In the genomic region with DNA sequence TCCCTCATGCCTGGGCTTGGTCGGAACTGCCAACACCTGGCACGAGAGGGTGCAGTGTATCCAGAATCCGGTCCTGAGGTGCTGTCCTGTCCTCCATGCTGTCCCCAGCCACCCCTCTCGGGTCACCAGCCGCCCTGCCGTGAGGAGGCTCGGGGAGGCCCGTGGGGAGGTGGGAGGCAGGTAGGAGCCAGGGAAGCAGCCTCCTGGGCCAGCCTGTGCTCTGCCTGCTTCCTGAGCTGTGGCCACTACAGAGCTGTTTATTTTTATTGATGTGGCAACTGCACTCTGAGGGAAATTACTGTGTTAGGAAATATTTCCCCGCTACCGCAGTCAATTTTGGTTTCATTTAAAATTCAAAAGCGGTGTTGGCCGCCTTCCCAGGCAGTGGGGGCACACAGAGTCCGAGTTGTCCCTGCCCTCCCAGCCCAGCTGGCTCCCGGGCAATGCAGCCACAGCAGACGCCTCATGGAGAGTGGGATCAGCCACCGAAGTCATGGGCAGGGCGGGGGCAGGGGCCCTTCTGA, we compare ENCODE assay signal across 8 cellular contexts. TPM values are rescaled to one million over a fixed set of nuclear protein-coding genes. Genes with fewer than 3 reads are reported as not detected.
DNase-seq lines count a peak whose midpoint lies in the region; ATAC-seq, FAIRE-seq and TF ChIP-seq lines count a peak whose summit lies in the region.

No MANE protein-coding gene starts in this region.

- ATAC-seq in IMR-90 (ENCODE audit: low read depth) (peak; percentile 91), HepG2 (peak; percentile 18), GM21528 (IDR thresholded peaks at IDR 0.05; ENCODE audit: low FRiP score, unreplicated experiment) (no peak), HG03565 (IDR thresholded peaks at IDR 0.05; ENCODE audit: unreplicated experiment) (no peak), GM18502 (IDR thresholded peaks at IDR 0.05; ENCODE audit: poor library complexity, unreplicated experiment) (no peak)

- H2BK15ac ChIP-seq in IMR-90 (ENCODE audit: low read depth, low read length): no peak overlapping the region

- H3K4me1 ChIP-seq in IMR-90 (ENCODE audit: control insufficient read depth, insufficient read depth, low read length): peaks cover 7% of the 10 kb centered on the region
- H3K4me1 ChIP-seq in HepG2 (ENCODE audit: insufficient read depth, low read length): no peaks in the 10 kb centered on the region

- no peak overlapping the region for H2BK20ac ChIP-seq in IMR-90 (ENCODE audit: low read depth, low read length)

- H3K36me3 ChIP-seq in IMR-90 (ENCODE audit: control insufficient read depth, insufficient read depth, low read length) (no peaks in the 10 kb centered on the region; the same call in 1 of the 2 replicates), HepG2 (replicated peaks in 1 of 2; ENCODE audit: control insufficient read depth in 1 of 2, insufficient read depth in 2 of 2, low read length in 2 of 2) (peaks cover 0 to 2% of the 10 kb centered on the region in 2 experiments; a peak in 1 of 5 replicates)

- TF ChIP-seq EP300 in HepG2 (IDR thresholded peaks at IDR 0.05; ENCODE audit: low read depth in 2 of 2, low read length in 2 of 2) (no peak), HepG2 (CRISPR knock-in tag; IDR thresholded peaks at IDR 0.05; ENCODE audit: borderline replicate concordance) (no peak)

- H3K27ac ChIP-seq in IMR-90 (ENCODE audit: insufficient read depth, low read length): no peak overlapping the region
- H3K27ac ChIP-seq in HepG2 (ENCODE audit: extremely low read length, insufficient read depth, low read length): no peak overlapping the region

- CTCF ChIA-PET in IMR-90 (lab: Yijun Ruan, JAX): interaction anchor here (1.4 kb wide), 1 partner anchor 9 kb away, joined by 5 read pairs; no protein-coding TSS in a partner anchor
- CTCF ChIA-PET in HepG2 (lab: Yijun Ruan, JAX; ENCODE audit: low intra/inter-chr PET ratio, low total read pairs): no interaction called here

- DNase-seq in AG09319 (ENCODE audit: extremely low read depth, low read depth) (peak; percentile 60), IMR-90 (peak; percentile 77), amniotic stem cell (lab: John Stamatoyannopoulos, UW) (peak; percentile 51), HepG2 (ENCODE audit: low spot score) (no peak), NK-92 (lab: John Stamatoyannopoulos, UW; ENCODE audit: unreplicated experiment) (no peak)

- no peak overlapping the region for H3K23ac ChIP-seq in IMR-90 (ENCODE audit: low read depth, low read length)

- H3K79me2 ChIP-seq in HepG2 (ENCODE audit: insufficient read depth, low read length): no peaks in the 10 kb centered on the region

- peaks cover 11% of the 10 kb centered on the region; the same call in 1 of the 2 replicates for H4K20me1 ChIP-seq in IMR-90 (ENCODE audit: insufficient read depth, low read length)
- H4K20me1 ChIP-seq in HepG2 (ENCODE audit: insufficient read depth, low read length): 0 out of 2 replicates have a peak, but pooled peaks cover 3% of the 10 kb centered on the region

- peaks cover 10% of the 10 kb centered on the region; the same call in 1 of the 2 replicates for H3K9me1 ChIP-seq in IMR-90 (ENCODE audit: insufficient read depth, low read length)

- intact Hi-C loops in IMR-90 (cut with micrococcal nuclease) (no loop called here), HepG2 (cut with micrococcal nuclease; ENCODE audit: unreplicated experiment) (no loop called here)

- H3K27me3 ChIP-seq in IMR-90 (ENCODE audit: control insufficient read depth, insufficient read depth, low read length) (peaks cover 6% of the 10 kb centered on the region; the same call in 1 of the 2 replicates), HepG2 (ENCODE audit: control insufficient read depth in 1 of 2, insufficient read depth in 2 of 2, low read length in 2 of 2) (peaks cover 2 to 21% of the 10 kb centered on the region in 2 experiments; a peak in 3 of 5 replicates)

- H2BK120ac ChIP-seq in IMR-90 (ENCODE audit: low read depth, low read length): no peak overlapping the region

- no peak overlapping the region for H4K8ac ChIP-seq in IMR-90 (ENCODE audit: low read depth in 2 of 2, low read length in 2 of 2)

- H4K5ac ChIP-seq in IMR-90 (ENCODE audit: low read depth, low read length): no peak overlapping the region

- TF ChIP-seq RAD21 in IMR-90 (IDR thresholded peaks at IDR 0.05; ENCODE audit: low read length) (no peak), HepG2 (CRISPR knock-in tag; IDR thresholded peaks at IDR 0.05) (no peak)

- H2AK9ac ChIP-seq in IMR-90 (replicated peaks; ENCODE audit: low read depth, low read length, poor library complexity): peak overlapping the region; percentile 78

- H2AFZ ChIP-seq in IMR-90 (replicated peaks; ENCODE audit: low read length, poor library complexity): peak overlapping the region; percentile 63
- H2AFZ ChIP-seq in HepG2 (ENCODE audit: low read length): no peak overlapping the region

- H3K79me1 ChIP-seq in IMR-90 (ENCODE audit: low read depth in 1 of 2, low read length in 2 of 2): no peaks in the 10 kb centered on the region

- no peak for TF ChIP-seq CTCF in AG09319 (IDR thresholded peaks at IDR 0.05; ENCODE audit: low read depth, low read length)
- TF ChIP-seq CTCF in IMR-90 (conservative IDR thresholded peaks at IDR 0.05; ENCODE audit: low read depth, low read length): no peak
- TF ChIP-seq CTCF in HepG2 (CRISPR knock-in tag; IDR thresholded peaks at IDR 0.05): no peak

- no peak overlapping the region for H3K56ac ChIP-seq in IMR-90 (ENCODE audit: extremely low read depth, insufficient read depth, low read length)

- BruUV-seq in IMR-90 (replicated peaks; lab: Mats Ljungman, UMichigan) (no TSS peak), HepG2 (replicated peaks; lab: Mats Ljungman, UMichigan) (no TSS peak)

- FAIRE-seq in HepG2 (lab: Jason Lieb, UNC): no peak

- H3K9ac ChIP-seq in IMR-90 (ENCODE audit: low read depth, low read length): no peak overlapping the region
- H3K9ac ChIP-seq in HepG2 (ENCODE audit: insufficient read depth, low read depth, low read length): no peak overlapping the region

- H3K4me2 ChIP-seq in IMR-90 (ENCODE audit: low read depth, low read length) (peak overlapping the region; percentile 41), HepG2 (ENCODE audit: low read depth, low read length) (no peak overlapping the region)

- in situ Hi-C loops in IMR-90 (cut with MboI; ENCODE audit: low sequenced_read_pairs) (no loop called here), HepG2 (cut with HindIII; ENCODE audit: extremely low pct_ligation_motif_present, low pct_unique_long_range_greater_than_20kb) (no loop called here)

- dilution Hi-C loops in IMR-90 (cut with HindIII; ENCODE audit: low sequenced_read_pairs, unreplicated experiment): no loop called here

- TF ChIP-seq POLR2A in IMR-90 (IDR thresholded peaks at IDR 0.05; ENCODE audit: low read depth, low read length): no peak
- no peak for TF ChIP-seq POLR2A in HepG2 (IDR thresholded peaks at IDR 0.05; ENCODE audit: insufficient read depth in 1 of 2, low read depth in 2 of 2, low read length in 2 of 2)

- POLR2A ChIA-PET in IMR-90 (lab: Charles Lee; ENCODE audit: unreplicated experiment) (no interaction called here), HepG2 (lab: Yijun Ruan, JAX) (interaction anchor here (1.7 kb wide), 1 partner anchor 9 kb away, joined by 6 read pairs; no protein-coding TSS in a partner anchor)

- H2AK5ac ChIP-seq in IMR-90 (ENCODE audit: low read depth, low read length): 0 out of 2 replicates have a peak overlapping the region, but pooled peaks have one; percentile 33

- H2BK5ac ChIP-seq in IMR-90 (ENCODE audit: low read depth, low read length, poor library complexity, severe bottlenecking): no peak overlapping the region

- H3K4ac ChIP-seq in IMR-90 (ENCODE audit: low read depth, low read length): no peak overlapping the region

- no peak overlapping the region for H4K91ac ChIP-seq in IMR-90 (ENCODE audit: insufficient read depth, low read depth, low read length)

- H3K9me3 ChIP-seq in IMR-90 (ENCODE audit: control insufficient read depth, insufficient read depth, low read length): no peaks in the 10 kb centered on the region
- H3K9me3 ChIP-seq in HepG2 (ENCODE audit: low read length): no peaks in the 10 kb centered on the region

- no peak overlapping the region for H3K14ac ChIP-seq in IMR-90 (replicated peaks; ENCODE audit: low read depth, low read length)

- H3K4me3 ChIP-seq in IMR-90 (ENCODE audit: insufficient read depth, low read depth, low read length) (no peak overlapping the region), HepG2 (replicated peaks in 1 of 3; ENCODE audit: insufficient read depth in 1 of 3, low read depth in 2 of 3, low read length in 3 of 3) (no peak overlapping the region)

- 0% methylated on average over 1 of the region's 17 CpGs; no CpG with 5 or more reads in 1 of the 2 experiments for WGBS in IMR-90 (ENCODE audit: extremely low coverage in 2 of 2, insufficient read length in 1 of 2), 2 experiments
- 8% methylated on average over 12 of the region's 17 CpGs for WGBS in HepG2 (ENCODE audit: low lambda C conversion rate)

- H3K18ac ChIP-seq in IMR-90 (ENCODE audit: low read depth, low read length): no peak overlapping the region

RNA-seq across cellular contexts. Expression of a gene that starts 18.3 kb away (rescaled TPM):
- 5.2 and 6.1 TPM in 2 replicates for total RNA-seq in IMR-90 (2012; rRNA removed)
- 13.4 and 17.0 TPM in 2 replicates for polyA plus RNA-seq in IMR-90 (2012; rRNA removed)
- 12.0 and 16.4 TPM in 2 replicates for polyA plus RNA-seq in IMR-90 (2012; cell fraction: cytosol; rRNA removed)
- polyA plus RNA-seq in IMR-90 (2012; cell fraction: nucleus; rRNA removed; ENCODE audit: low replicate concordance): 12.2 and 32.5 TPM in 2 replicates
- total RNA-seq in HepG2 (2016; rRNA removed; fragmentation: Illumina TruSeq; extraction: Trizol): 12.1 and 14.6 TPM in 2 replicates
- 7.5 and 7.6 TPM in 2 replicates for total RNA-seq in HepG2 (2016; cell fraction: cytosol; rRNA removed; fragmentation: Illumina TruSeq; extraction: Trizol; ENCODE audit: low read depth)
- total RNA-seq in HepG2 (2016; cell fraction: insoluble cytoplasmic fraction; rRNA removed; fragmentation: Illumina TruSeq; extraction: Trizol): 9.2 and 14.5 TPM in 2 replicates
- total RNA-seq in HepG2 (2016; cell fraction: membrane; rRNA removed; fragmentation: Illumina TruSeq; extraction: Trizol): 8.8 and 9.0 TPM in 2 replicates
- total RNA-seq in HepG2 (2016; cell fraction: nucleus; rRNA removed; fragmentation: Illumina TruSeq; extraction: Trizol): 9.0 and 10.7 TPM in 2 replicates
- polyA plus RNA-seq in HepG2 (2011; rRNA removed): 4.3 and 4.6 TPM in 2 replicates
- 2.7 and 4.4 TPM in 2 replicates for polyA plus RNA-seq in HepG2 (2011; cell fraction: cytosol; rRNA removed)
- polyA plus RNA-seq in HepG2 (2011; cell fraction: nucleus; rRNA removed): 14.6 and 21.3 TPM in 2 replicates
- 7.9 and 11.5 TPM in 2 replicates for polyA plus RNA-seq in HepG2 (2012)
- 11.7 and 12.8 TPM in 2 replicates for polyA plus RNA-seq in HepG2 (2016; cell fraction: cytosol; fragmentation: Illumina TruSeq; extraction: Trizol; ENCODE audit: low read depth)
- 14.6 and 19.7 TPM in 2 replicates for polyA plus RNA-seq in HepG2 (2016; cell fraction: insoluble cytoplasmic fraction; fragmentation: Illumina TruSeq; extraction: Trizol; ENCODE audit: low read depth)
- 9.3 and 11.4 TPM in 2 replicates for polyA plus RNA-seq in HepG2 (2016; cell fraction: membrane; fragmentation: Illumina TruSeq; extraction: Trizol; ENCODE audit: low read depth)
- polyA plus RNA-seq in HepG2 (2016; cell fraction: nucleus; fragmentation: Illumina TruSeq; extraction: Trizol; ENCODE audit: insufficient read depth, low read depth): 25.5 and 25.9 TPM in 2 replicates
- 5.3 and 10.2 TPM in 2 replicates for polyA minus RNA-seq in HepG2 (2011; rRNA and poly(A)+ RNA removed; ENCODE audit: low replicate concordance)
- 4.2 and 4.3 TPM in 2 replicates for polyA minus RNA-seq in HepG2 (2011; cell fraction: cytosol; rRNA and poly(A)+ RNA removed)
- polyA minus RNA-seq in HepG2 (2011; cell fraction: nucleus; rRNA and poly(A)+ RNA removed): 2.7 and 3.7 TPM in 2 replicates

RNA-seq across cellular contexts. Expression of a gene that starts 18.5 kb away (rescaled TPM):
- total RNA-seq in IMR-90 (2012; rRNA removed): 3.3 and 3.8 TPM in 2 replicates
- 14.5 and 17.2 TPM in 2 replicates for polyA plus RNA-seq in IMR-90 (2012; rRNA removed)
- polyA plus RNA-seq in IMR-90 (2012; cell fraction: cytosol; rRNA removed): 10.6 and 16.7 TPM in 2 replicates
- polyA plus RNA-seq in IMR-90 (2012; cell fraction: nucleus; rRNA removed; ENCODE audit: low replicate concordance): 29.6 and 67.5 TPM in 2 replicates
- 3.5 and 10.1 TPM in 2 replicates for total RNA-seq in HepG2 (2016; rRNA removed; fragmentation: Illumina TruSeq; extraction: Trizol)
- total RNA-seq in HepG2 (2016; cell fraction: cytosol; rRNA removed; fragmentation: Illumina TruSeq; extraction: Trizol; ENCODE audit: low read depth): 3.5 and 3.6 TPM in 2 replicates
- 2.7 and 9.3 TPM in 2 replicates for total RNA-seq in HepG2 (2016; cell fraction: insoluble cytoplasmic fraction; rRNA removed; fragmentation: Illumina TruSeq; extraction: Trizol)
- total RNA-seq in HepG2 (2016; cell fraction: membrane; rRNA removed; fragmentation: Illumina TruSeq; extraction: Trizol): 2.5 and 3.2 TPM in 2 replicates
- total RNA-seq in HepG2 (2016; cell fraction: nucleus; rRNA removed; fragmentation: Illumina TruSeq; extraction: Trizol): 9.6 and 14.3 TPM in 2 replicates
- 10.1 and 11.6 TPM in 2 replicates for polyA plus RNA-seq in HepG2 (2011; rRNA removed)
- polyA plus RNA-seq in HepG2 (2011; cell fraction: cytosol; rRNA removed): 3.4 and 4.5 TPM in 2 replicates
- 66.0 and 70.7 TPM in 2 replicates for polyA plus RNA-seq in HepG2 (2011; cell fraction: nucleus; rRNA removed)
- 9.1 and 11.4 TPM in 2 replicates for polyA plus RNA-seq in HepG2 (2012)
- polyA plus RNA-seq in HepG2 (2016; cell fraction: cytosol; fragmentation: Illumina TruSeq; extraction: Trizol; ENCODE audit: low read depth): 0.85 and 1.1 TPM in 2 replicates
- 4.4 and 5.8 TPM in 2 replicates for polyA plus RNA-seq in HepG2 (2016; cell fraction: insoluble cytoplasmic fraction; fragmentation: Illumina TruSeq; extraction: Trizol; ENCODE audit: low read depth)
- 1.2 and 2.1 TPM in 2 replicates for polyA plus RNA-seq in HepG2 (2016; cell fraction: membrane; fragmentation: Illumina TruSeq; extraction: Trizol; ENCODE audit: low read depth)
- polyA plus RNA-seq in HepG2 (2016; cell fraction: nucleus; fragmentation: Illumina TruSeq; extraction: Trizol; ENCODE audit: insufficient read depth, low read depth): 41.8 and 50.5 TPM in 2 replicates
- polyA minus RNA-seq in HepG2 (2011; rRNA and poly(A)+ RNA removed; ENCODE audit: low replicate concordance): 10.7 and 19.6 TPM in 2 replicates
- polyA minus RNA-seq in HepG2 (2011; cell fraction: cytosol; rRNA and poly(A)+ RNA removed): 3.3 and 4.1 TPM in 2 replicates
- polyA minus RNA-seq in HepG2 (2011; cell fraction: nucleus; rRNA and poly(A)+ RNA removed): 14.7 and 15.7 TPM in 2 replicates

Comparison
In these comparisons a context has a peak if more than half of its experiments do, and no peak if none do; other contexts are left out.
1. DNase-seq: peak in AG09319 (single experiment), IMR-90 (single experiment) and amniotic stem cell (single experiment); none in HepG2 (single experiment) and NK-92 (single experiment).
2. ATAC-seq: peak in IMR-90 (single experiment) and HepG2 (single experiment); none in GM21528 (single experiment), HG03565 (single experiment) and GM18502 (single experiment).